27 cellular contexts compared by ENCODE assay signal in the genomic region with DNA sequence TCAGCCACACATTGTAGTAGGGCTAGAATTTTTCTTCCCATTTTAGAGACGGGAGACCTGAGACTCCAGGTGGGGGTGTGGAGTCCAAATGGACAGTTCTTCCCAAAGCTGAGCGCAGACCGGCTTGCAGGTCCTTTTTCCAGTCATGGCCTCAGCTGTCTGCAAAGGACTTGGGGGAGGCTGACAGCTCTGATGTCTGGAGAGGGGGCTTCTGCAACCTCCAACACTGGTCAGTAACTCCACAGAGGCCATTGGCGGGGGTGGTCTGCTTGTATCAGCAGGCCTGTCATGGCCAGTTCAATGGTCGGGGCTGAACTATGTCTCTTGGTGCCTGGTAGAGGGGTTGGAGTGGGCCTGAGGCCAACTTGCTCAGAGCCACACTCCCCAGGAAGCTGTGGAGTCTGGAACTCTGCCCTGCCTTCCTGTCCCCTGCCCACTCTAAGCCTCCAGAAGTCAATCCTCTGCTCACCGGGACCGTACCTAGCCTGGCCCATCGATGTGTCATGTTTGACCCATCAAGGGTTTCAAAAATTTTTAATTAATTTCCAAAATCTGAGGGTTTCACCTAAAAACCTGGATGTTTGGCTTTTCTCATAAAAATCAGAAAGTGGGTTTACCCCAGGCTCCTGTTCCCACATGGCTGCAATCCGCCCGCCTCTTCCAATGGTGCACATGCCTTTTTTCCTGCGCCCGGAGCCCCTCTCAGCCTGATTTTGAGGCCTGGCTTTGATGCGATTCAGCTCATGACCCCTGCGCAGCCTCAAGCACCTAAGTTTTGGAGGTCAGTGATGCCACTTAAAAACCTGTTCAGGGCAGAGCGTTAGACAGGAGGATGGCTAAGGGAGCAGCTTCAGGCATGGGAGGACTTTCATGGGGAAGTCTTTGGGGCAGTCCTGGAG. TPM values are rescaled to one million over a fixed set of nuclear protein-coding genes. Genes with fewer than 3 reads are reported as not detected.
"Had no signal": no experiment of that assay in that cellular context is flagged by ENCODE, and none has a peak within 500 bp of the region (broad histone marks: within the 10 kb centered on the region; RNA-seq: fewer than 3 reads in every experiment).

No MANE protein-coding gene starts in this region.

- H3K27ac ChIP-seq: colonic mucosa, epithelial cell of prostate, esophagus squamous epithelium, gastrocnemius medialis, heart right ventricle, left lung, lower lobe of right lung had no signal

- H3K36me3 ChIP-seq: colonic mucosa, esophagus squamous epithelium, gastrocnemius medialis, heart right ventricle, left lung, lower lobe of right lung had no signal

- H3K4me3 ChIP-seq: colonic mucosa, esophagus squamous epithelium, gastrocnemius medialis, heart right ventricle, left lung, lower lobe of right lung had no signal

- H3K4me1 ChIP-seq: colonic mucosa, gastrocnemius medialis, heart right ventricle, left lung, lower lobe of right lung had no signal

- H3K9me3 ChIP-seq: colonic mucosa, esophagus squamous epithelium, gastrocnemius medialis, heart right ventricle, left lung, lower lobe of right lung had no signal

- H3K9me3 Mint-ChIP-seq: dendritic cell treated with granulocyte-macrophage colony-stimulating factor and Interleukin-4, amounts not matched to agents 40 ng/mL and 50 ng/mL, for 4 days; effector memory CD8-positive, alpha-beta T cell; endodermal cell had no signal

- H3K4me3 Mint-ChIP-seq: dendritic cell treated with granulocyte-macrophage colony-stimulating factor and Interleukin-4, amounts not matched to agents 40 ng/mL and 50 ng/mL, for 4 days; effector memory CD8-positive, alpha-beta T cell; endodermal cell had no signal

- DNase-seq: colonic mucosa; cortex of kidney; effector CD8-positive, alpha-beta T cell; effector memory CD8-positive, alpha-beta T cell; endodermal cell; erythroblast; esophagus squamous epithelium; foreskin fibroblast; gastrocnemius medialis; glutamatergic neuron; head of caudate nucleus; heart right ventricle; hippocampal formation; left cardiac atrium; left lung; left ventricle myocardium superior; lower lobe of right lung; mesenchymal stem cell; midbrain had no signal

- H3K27me3 ChIP-seq: colonic mucosa, esophagus squamous epithelium, gastrocnemius medialis had no signal

- H3K27ac Mint-ChIP-seq: dendritic cell treated with granulocyte-macrophage colony-stimulating factor and Interleukin-4, amounts not matched to agents 40 ng/mL and 50 ng/mL, for 4 days; endodermal cell had no signal

- FAIRE-seq: endometrium, islet of Langerhans, keratinocyte had no signal

- ATAC-seq: effector memory CD8-positive, alpha-beta T cell; esophagus mucosa; gastrocnemius medialis; heart right ventricle; left cardiac atrium; left lung; left ventricle myocardium superior; lower lobe of right lung had no signal

RNA-seq across cellular contexts. Expression of a gene that starts 39.9 kb away (rescaled TPM):
- total RNA-seq: endodermal cell, glomerular endothelial cell, kidney epithelial cell had no signal
- polyA plus RNA-seq: keratinocyte had no signal
